12 cellular contexts compared by ENCODE assay signal in genomic region chr9:131404987-131405386, GRCh38. TPM values are rescaled to one million over a fixed set of nuclear protein-coding genes. Genes with fewer than 3 reads are reported as not detected.
DNase-seq lines count a peak whose midpoint lies in the region; ATAC-seq, FAIRE-seq and TF ChIP-seq lines count a peak whose summit lies in the region.
"Had no signal": no experiment of that assay in that cellular context is flagged by ENCODE, and none has a peak within 500 bp of the region (broad histone marks: within the 10 kb centered on the region; RNA-seq: fewer than 3 reads in every experiment).

No MANE protein-coding gene starts in this region.

- peak overlapping the region in 4 of 11 experiments; percentile 3 to 34 (median 18); a peak in 3 of 22 replicates for H3K9ac ChIP-seq in BLaER1 treated with 17β-estradiol and CSF1 and Interleukin-3, amounts not matched to agents 10 nM and 100 nM

- H3K36me3 Mint-ChIP-seq in endothelial cell (ENCODE audit: low read depth, unreplicated experiment) (no peaks in the 10 kb centered on the region), osteocyte (ENCODE audit: unreplicated experiment) (peaks cover 5% of the 10 kb centered on the region)

- ATAC-seq in GM18909 (IDR thresholded peaks at IDR 0.05; ENCODE audit: poor library complexity, unreplicated experiment) (no peak), GM21786 (IDR thresholded peaks at IDR 0.05; ENCODE audit: unreplicated experiment) (no peak)

- peaks cover 98 to 100% (median 100%) of the 10 kb centered on the region in 10 experiments for H3K4me1 ChIP-seq in BLaER1 treated with 17β-estradiol and CSF1 and Interleukin-3, amounts not matched to agents 10 nM and 100 nM
- peaks cover 18 to 41% of the 10 kb centered on the region in 2 donors for H3K4me1 ChIP-seq in small intestine (ENCODE audit: control insufficient read depth in 2 of 2, insufficient read depth in 1 of 2, low read depth in 1 of 2, low read length in 1 of 2)

- WGBS in small intestine, 3 donors, result 64 to 74% (median 65%) methylated on average over 7 of the region's 7 CpGs

- CTCF ChIA-PET in RWPE1 (lab: Yijun Ruan, JAX), result interaction anchor here (0.5 to 2.9 kb wide), 4 partner anchors 12 to 303 kb away, joined by 3 to 12 read pairs (median 3); no protein-coding TSS in a partner anchor

- peaks cover 73% of the 10 kb centered on the region for H3K4me1 Mint-ChIP-seq in endothelial cell (ENCODE audit: unreplicated experiment)
- peaks cover 85% of the 10 kb centered on the region for H3K4me1 Mint-ChIP-seq in osteocyte (ENCODE audit: unreplicated experiment)

- H3K27ac Mint-ChIP-seq in endothelial cell (ENCODE audit: unreplicated experiment), result peak overlapping the region; percentile 13
- H3K27ac Mint-ChIP-seq in osteocyte (ENCODE audit: unreplicated experiment), result peak overlapping the region; percentile 79

- H3K9me3 ChIP-seq in BLaER1 treated with 17β-estradiol and CSF1 and Interleukin-3, amounts not matched to agents 10 nM and 100 nM (replicated peaks in 1 of 11), result peaks cover 0 to under 1% (median 0%) of the 10 kb centered on the region in 11 experiments; a peak in 1 of 22 replicates
- H3K9me3 ChIP-seq in small intestine (ENCODE audit: control insufficient read depth, low read depth), result no peaks in the 10 kb centered on the region
- H3K9me3 ChIP-seq: prostate gland, SJSA1 had no signal

- H4K20me1 ChIP-seq in BLaER1 treated with 17β-estradiol and CSF1 and Interleukin-3, amounts not matched to agents 10 nM and 100 nM, result peaks cover 100% of the 10 kb centered on the region in 11 experiments

- no peak for FAIRE-seq in small intestine (lab: Jason Lieb, UNC)
- FAIRE-seq: frontal cortex had no signal

- POLR2A ChIA-PET in RWPE1 (lab: Yijun Ruan, JAX; ENCODE audit: low non-redundant PET), result no interaction called here

- no peak overlapping the region for H3K4me3 ChIP-seq in BLaER1 treated with 17β-estradiol and CSF1 and Interleukin-3, amounts not matched to agents 10 nM and 100 nM
- no peak overlapping the region for H3K4me3 ChIP-seq in small intestine (ENCODE audit: low read depth in 1 of 2, low read length in 2 of 2)
- H3K4me3 ChIP-seq: prostate gland, SJSA1 had no signal

- TF ChIP-seq CTCF in RWPE1 (conservative IDR thresholded peaks at IDR 0.05; ENCODE audit: low read depth), result no peak
- no peak for TF ChIP-seq CTCF in endothelial cell (IDR thresholded peaks at IDR 0.05; ENCODE audit: unreplicated experiment)
- no peak for TF ChIP-seq CTCF in osteocyte (IDR thresholded peaks at IDR 0.05)

- H3K4me2 ChIP-seq in BLaER1 treated with 17β-estradiol and CSF1 and Interleukin-3, amounts not matched to agents 10 nM and 100 nM, result peak overlapping the region; percentile 72 to 89 (median 80)

- H3K27me3 Mint-ChIP-seq in endothelial cell (ENCODE audit: unreplicated experiment), result peaks cover 3% of the 10 kb centered on the region
- H3K27me3 Mint-ChIP-seq in osteocyte (ENCODE audit: unreplicated experiment), result no peaks in the 10 kb centered on the region

- no peaks in the 10 kb centered on the region for H3K9me3 Mint-ChIP-seq in endothelial cell (ENCODE audit: unreplicated experiment)
- no peaks in the 10 kb centered on the region for H3K9me3 Mint-ChIP-seq in osteocyte (ENCODE audit: unreplicated experiment)

- H3K4me3 Mint-ChIP-seq in endothelial cell (ENCODE audit: unreplicated experiment) (peak overlapping the region; percentile 19), osteocyte (ENCODE audit: unreplicated experiment) (no peak overlapping the region)

- peaks cover 12 to 80% (median 57%) of the 10 kb centered on the region in 11 experiments; a peak in 19 of 22 replicates for H3K36me3 ChIP-seq in BLaER1 treated with 17β-estradiol and CSF1 and Interleukin-3, amounts not matched to agents 10 nM and 100 nM
- no peaks in the 10 kb centered on the region for H3K36me3 ChIP-seq in small intestine (ENCODE audit: control insufficient read depth in 2 of 2, insufficient read depth in 2 of 2, low read length in 2 of 2)
- H3K36me3 ChIP-seq: prostate gland, SJSA1 had no signal

- DNase-seq in RWPE1 (ENCODE audit: low spot score) (no peak), endothelial cell (ENCODE audit: low spot score) (no peak), osteocyte (ENCODE audit: extremely low spot score, unreplicated experiment) (no peak), NCI-H446 treated with DMSO at 0.1 percent for 48 hours (lab: John Stamatoyannopoulos, UW) (no peak), small intestine (no peak)
- DNase-seq: NCI-H1930 had no signal

- no peaks in the 10 kb centered on the region for H3K27me3 ChIP-seq in BLaER1 treated with 17β-estradiol and CSF1 and Interleukin-3, amounts not matched to agents 10 nM and 100 nM
- no peaks in the 10 kb centered on the region for H3K27me3 ChIP-seq in small intestine (ENCODE audit: control insufficient read depth in 2 of 2, insufficient read depth in 2 of 2, low read length in 2 of 2)
- H3K27me3 ChIP-seq: SJSA1 had no signal

- H3K27ac ChIP-seq in BLaER1 treated with 17β-estradiol and CSF1 and Interleukin-3, amounts not matched to agents 10 nM and 100 nM, result peak overlapping the region in 3 of 11 experiments; percentile 11 to 38 (median 23); a peak in 3 of 22 replicates
- peak overlapping the region; percentile 84 for H3K27ac ChIP-seq in RWPE1
- no peak overlapping the region for H3K27ac ChIP-seq in small intestine (ENCODE audit: low read depth in 1 of 2, low read length in 1 of 2)
- H3K27ac ChIP-seq: SJSA1 had no signal

RNA-seq across cellular contexts. Expression of gene PRRC2B, which starts 11.1 kb away (rescaled TPM):
- 350 TPM for total RNA-seq in endothelial cell (ENCODE audit: unreplicated experiment)
- total RNA-seq in osteocyte, result 285 and 290 TPM in 2 replicates
- polyA plus RNA-seq in small intestine, result 10 to 100 TPM; 18.9 to 61.5 (median 19.9) TPM
